Comparison of ENCODE assay signal across 13 cellular contexts in genomic region chr2:45951025-45951737, GRCh38.
"Had no signal": no experiment of that assay in that cellular context is flagged by ENCODE, and none has a peak within 500 bp of the region (broad histone marks: within the 10 kb centered on the region; RNA-seq: fewer than 3 reads in every experiment).

No MANE protein-coding gene starts in this region.

- H3K79me2 ChIP-seq: hepatocyte had no signal

- ATAC-seq: sciatic nerve had no signal

- H3K4me2 ChIP-seq: hepatocyte had no signal

- DNase-seq: activated B cell treated with CpG ODN at 0.5 μM for 24 hours; activated CD4-positive, alpha-beta T cell treated with anti-CD3 and anti-CD28 coated beads, Interleukin-2, amount 10 ng/mL, durations not matched to agents 7 days and 5 days; activated naive CD4-positive, alpha-beta T cell treated with anti-CD3 and anti-CD28 coated beads, Interleukin-2, amount 50 U/mL, for 16 hours; amniotic stem cell; caudate nucleus; colonic mucosa; psoas muscle; stimulated activated CD4-positive, alpha-beta T cell treated with anti-CD3 and anti-CD28 coated beads, Interleukin-1b, Interleukin-23, amount 100 ng/mL, for 48 hours; SW 1271; tibial artery had no signal

- H3K4me3 ChIP-seq: colonic mucosa, esophagus muscularis mucosa, hepatocyte, psoas muscle, tibial artery had no signal

- H3K4me1 ChIP-seq: colonic mucosa, psoas muscle, tibial artery had no signal

- H3K27me3 Mint-ChIP-seq: activated B cell treated with CpG ODN at 0.5 μM for 24 hours; activated CD4-positive, alpha-beta T cell treated with anti-CD3 and anti-CD28 coated beads, Interleukin-2, amount 10 ng/mL, durations not matched to agents 7 days and 5 days had no signal

- H3K4me3 Mint-ChIP-seq: activated B cell treated with CpG ODN at 0.5 μM for 24 hours; activated CD4-positive, alpha-beta T cell treated with anti-CD3 and anti-CD28 coated beads, Interleukin-2, amount 10 ng/mL, durations not matched to agents 7 days and 5 days had no signal

- H3K27me3 ChIP-seq: colonic mucosa, esophagus muscularis mucosa, hepatocyte, tibial artery had no signal

- H3K27ac Mint-ChIP-seq: activated B cell treated with CpG ODN at 0.5 μM for 24 hours; activated CD4-positive, alpha-beta T cell treated with anti-CD3 and anti-CD28 coated beads, Interleukin-2, amount 10 ng/mL, durations not matched to agents 7 days and 5 days had no signal

- H3K27ac ChIP-seq: colonic mucosa, esophagus muscularis mucosa, hepatocyte, psoas muscle, tibial artery had no signal

- H3K9me3 ChIP-seq: colonic mucosa, esophagus muscularis mucosa, psoas muscle, tibial artery had no signal

- H3K9me3 Mint-ChIP-seq: activated B cell treated with CpG ODN at 0.5 μM for 24 hours; activated CD4-positive, alpha-beta T cell treated with anti-CD3 and anti-CD28 coated beads, Interleukin-2, amount 10 ng/mL, durations not matched to agents 7 days and 5 days had no signal

- H2AFZ ChIP-seq: hepatocyte had no signal

- H3K36me3 ChIP-seq: colonic mucosa, esophagus muscularis mucosa, tibial artery had no signal
